Comparison of ENCODE assay signal across 9 cellular contexts in the genomic region with DNA sequence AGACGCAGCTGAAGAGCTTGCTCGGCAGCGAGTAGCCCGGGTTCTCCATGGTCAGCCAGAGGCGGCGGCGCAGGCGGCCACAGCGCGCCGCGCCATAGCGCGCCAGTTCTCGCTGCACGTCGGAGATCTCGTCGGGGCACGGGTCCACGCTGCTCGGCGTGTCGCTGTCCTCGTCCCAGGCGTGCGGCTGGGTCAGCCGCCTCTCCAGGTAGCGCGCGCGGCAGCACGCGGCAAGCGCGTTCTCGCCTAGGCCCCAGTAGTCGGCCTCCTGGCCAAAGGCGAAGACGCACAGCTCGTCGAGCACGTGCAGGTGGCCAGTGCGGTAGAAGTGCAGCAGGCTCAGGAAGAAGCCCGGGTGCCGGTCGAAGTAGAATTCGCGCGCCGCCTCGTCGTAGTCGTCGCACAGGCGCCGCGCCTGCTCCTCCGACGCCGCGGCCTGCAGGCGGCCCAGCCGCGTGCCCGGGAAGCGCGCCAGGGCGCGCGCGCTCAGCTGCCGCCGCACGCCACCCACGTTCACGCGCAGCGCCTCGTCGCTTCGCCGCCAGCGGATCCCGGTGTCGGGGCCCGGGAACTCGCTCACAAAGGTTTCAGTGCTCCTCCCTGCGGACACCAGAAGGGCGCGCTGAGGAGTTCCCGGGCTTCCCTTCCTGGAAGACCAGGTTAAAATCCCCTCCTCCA. TPM values are rescaled to one million over a fixed set of nuclear protein-coding genes. Genes with fewer than 3 reads are reported as not detected.
DNase-seq lines count a peak whose midpoint lies in the region; ATAC-seq and TF ChIP-seq lines count a peak whose summit lies in the region.
"Had no signal": no experiment of that assay in that cellular context is flagged by ENCODE, and none has a peak within 500 bp of the region (broad histone marks: within the 10 kb centered on the region; RNA-seq: fewer than 3 reads in every experiment).

No MANE protein-coding gene starts in this region.

- H3K27ac ChIP-seq in heart left ventricle (no peak overlapping the region), mammary epithelial cell (ENCODE audit: insufficient read depth, low read depth, low read length) (no peak overlapping the region), upper lobe of left lung (no peak overlapping the region)
- H3K27ac ChIP-seq: SJSA1 had no signal

- H3K4me2 ChIP-seq in mammary epithelial cell (ENCODE audit: insufficient read depth, low read depth, low read length): peak overlapping the region; percentile 73

- intact Hi-C loops in heart left ventricle (cut with DNase I): loop anchor here in 8 of 10 donors (5.0 to 10.0 kb wide), 4 partner anchors 56 to 197 kb away; no protein-coding TSS in a partner anchor
- intact Hi-C loops in Right ventricle myocardium inferior (cut with DNase I): no loop called here
- intact Hi-C loops in mammary epithelial cell (cut with micrococcal nuclease): loop anchor here (10.0 kb wide), 1 partner anchor 353 kb away; a partner anchor contains a TSS
- intact Hi-C loops in left colon (cut with DNase I, micrococcal nuclease): loop anchor here (10.0 kb wide), 1 partner anchor 53 kb away; no protein-coding TSS in a partner anchor

- H4K20me1 ChIP-seq in mammary epithelial cell (ENCODE audit: insufficient read depth, low read length): no peaks in the 10 kb centered on the region

- no peak overlapping the region for H3K9ac ChIP-seq in mammary epithelial cell (ENCODE audit: insufficient read depth, low read length)

- H3K9me3 ChIP-seq in heart left ventricle (peaks cover 0 to 3% (median 0%) of the 10 kb centered on the region in 12 donors), mammary epithelial cell (replicated peaks; ENCODE audit: insufficient read depth, low read length) (no peaks in the 10 kb centered on the region), upper lobe of left lung (no peaks in the 10 kb centered on the region)
- H3K9me3 ChIP-seq: SJSA1 had no signal

- DNase-seq in heart left ventricle (no peak), Right ventricle myocardium inferior (ENCODE audit: missing footprints) (no peak), mammary epithelial cell (no peak), left colon (no peak), upper lobe of left lung (peak in 1 of 2 donors; percentile 82), NCI-H2107 treated with DMSO at 0.1 percent for 48 hours (lab: John Stamatoyannopoulos, UW; ENCODE audit: unreplicated experiment) (no peak), NCI-H1417 (lab: John Stamatoyannopoulos, UW) (no peak)

- no peak for TF ChIP-seq POLR2A in heart left ventricle (IDR thresholded peaks at IDR 0.05)
- no peak for TF ChIP-seq POLR2A in upper lobe of left lung (IDR thresholded peaks at IDR 0.05)

- in situ Hi-C loops in mammary epithelial cell (cut with MboI; ENCODE audit: low sequenced_read_pairs in 2 of 2): no loop called here

- H3K4me1 ChIP-seq in heart left ventricle (peaks cover 0 to 19% (median 4%) of the 10 kb centered on the region in 12 donors), mammary epithelial cell (ENCODE audit: insufficient read depth, low read length) (peaks cover 10% of the 10 kb centered on the region), upper lobe of left lung (peaks cover 11 to 29% (median 16%) of the 10 kb centered on the region in 4 donors)

- no peaks in the 10 kb centered on the region for H3K36me3 ChIP-seq in heart left ventricle
- H3K36me3 ChIP-seq in mammary epithelial cell (ENCODE audit: insufficient read depth, low read length): no peaks in the 10 kb centered on the region
- H3K36me3 ChIP-seq in upper lobe of left lung: no peaks in the 10 kb centered on the region
- H3K36me3 ChIP-seq: SJSA1 had no signal

- TF ChIP-seq CTCF in heart left ventricle (IDR thresholded peaks at IDR 0.05) (peak in 1 of 12 donors; percentile 6), mammary epithelial cell (conservative IDR thresholded peaks at IDR 0.05 in 1 of 2, IDR thresholded peaks at IDR 0.05 in 1 of 2; ENCODE audit: extremely low read depth in 1 of 2, insufficient read depth in 1 of 2, low read depth in 1 of 2, low read length in 2 of 2) (peak in 1 of 2 donors; percentile 34), upper lobe of left lung (IDR thresholded peaks at IDR 0.05) (no peak)

- TF ChIP-seq EP300 in upper lobe of left lung (IDR thresholded peaks at IDR 0.05): no peak

- WGBS in heart left ventricle, 4 donors: 3 to 9% (median 5%) methylated on average over 26 to 92 of the region's 92 CpGs
- WGBS in mammary epithelial cell (ENCODE audit: low coverage, missing lambda C conversion rate): 27% methylated on average over 18 of the region's 92 CpGs
- 4 to 26% methylated on average over 10 to 81 of the region's 92 CpGs for WGBS in upper lobe of left lung, 2 donors

- no peaks in the 10 kb centered on the region for H3K79me2 ChIP-seq in mammary epithelial cell (ENCODE audit: insufficient read depth, low read length)

- ATAC-seq in heart left ventricle (peak in 2 of 4 donors; percentile 7 to 27), Right ventricle myocardium inferior (no peak), left colon (peak; percentile 47), upper lobe of left lung (ENCODE audit: low FRiP score in 2 of 2) (no peak), GM19035 (IDR thresholded peaks at IDR 0.05; ENCODE audit: unreplicated experiment) (no peak)

- dilution Hi-C loops in mammary epithelial cell (cut with HindIII; ENCODE audit: low sequenced_read_pairs): no loop called here

- H3K27me3 ChIP-seq in heart left ventricle: peaks cover 22 to 62% (median 36%) of the 10 kb centered on the region in 9 donors
- no peaks in the 10 kb centered on the region for H3K27me3 ChIP-seq in mammary epithelial cell (ENCODE audit: insufficient read depth, low read length)
- H3K27me3 ChIP-seq in upper lobe of left lung: peaks cover 0 to 17% (median 8%) of the 10 kb centered on the region in 4 donors
- H3K27me3 ChIP-seq: SJSA1 had no signal

- H3K4me3 ChIP-seq in heart left ventricle (peak overlapping the region in 8 of 12 donors; percentile 1 to 42 (median 18)), mammary epithelial cell (replicated peaks in 1 of 3; ENCODE audit: insufficient read depth in 1 of 3, low read depth in 2 of 3, low read length in 3 of 3) (no peak overlapping the region), upper lobe of left lung (peak overlapping the region in 3 of 4 donors; percentile 11 to 37 (median 33))
- H3K4me3 ChIP-seq: SJSA1 had no signal

- H2AFZ ChIP-seq in mammary epithelial cell (ENCODE audit: low read depth, low read length): peak overlapping the region; percentile 81

- CTCF ChIA-PET in mammary epithelial cell (lab: Charles Lee; ENCODE audit: low non-redundant PET): no interaction called here

- no TSS peak for BruUV-seq in mammary epithelial cell (replicated peaks; lab: Mats Ljungman, UMichigan)

RNA-seq across cellular contexts. Expression of a gene that starts 2.7 kb away (rescaled TPM):
- total RNA-seq in heart left ventricle (under 1 TPM in 2 of 9 donors, not detected in 7; 0.07 to 0.38 TPM), Right ventricle myocardium inferior (not detected), mammary epithelial cell (under 1 TPM; 0.26 to 0.33 TPM), left colon (under 1 TPM in 1 of 2 donors, not detected in 1; 0.27 TPM), upper lobe of left lung (1 to 10 TPM in 5 of 6 donors, under 1 TPM in 1; 0.69 to 4.7 (median 2.6) TPM)
- polyA plus RNA-seq in heart left ventricle (under 1 TPM in 1 of 2 donors, not detected in 1; 0.14 TPM), mammary epithelial cell (0.32 TPM)
- polyA minus RNA-seq in mammary epithelial cell: 0.62 TPM
- total RNA-seq: SJSA1 had no signal

RNA-seq across cellular contexts. Expression of a gene that starts 16.7 kb away (rescaled TPM):
- total RNA-seq in heart left ventricle: not detected
- not detected for polyA plus RNA-seq in heart left ventricle
- not detected for total RNA-seq in Right ventricle myocardium inferior
- under 1 TPM; 0.33 to 0.49 TPM for total RNA-seq in mammary epithelial cell
- 0.41 TPM for polyA plus RNA-seq in mammary epithelial cell
- not detected for polyA minus RNA-seq in mammary epithelial cell
- total RNA-seq in left colon: not detected
- total RNA-seq in upper lobe of left lung: 1 to 10 TPM in 1 of 6 donors, under 1 TPM in 1, not detected in 4; 0.57 to 2.0 TPM
- total RNA-seq: SJSA1 had no signal

RNA-seq across cellular contexts. Expression of a gene that starts 26.0 kb away (rescaled TPM):
- total RNA-seq in heart left ventricle: not detected
- not detected for polyA plus RNA-seq in heart left ventricle
- not detected for total RNA-seq in Right ventricle myocardium inferior
- total RNA-seq in mammary epithelial cell: not detected
- polyA plus RNA-seq in mammary epithelial cell: 0.10 TPM
- polyA minus RNA-seq in mammary epithelial cell: not detected
- under 1 TPM in 1 of 2 donors, not detected in 1; 0.92 TPM for total RNA-seq in left colon
- 1 to 10 TPM in 4 of 6 donors, under 1 TPM in 1, not detected in 1; 0.67 to 7.1 (median 5.0) TPM for total RNA-seq in upper lobe of left lung
- total RNA-seq: SJSA1 had no signal

Comparison
In these comparisons a context has a peak if more than half of its experiments do, and no peak if none do; other contexts are left out.
1. H3K4me3 ChIP-seq: peak in heart left ventricle (8 of 12) and upper lobe of left lung (3 of 4); none in mammary epithelial cell (0 of 3).